ENCODE assay signal across 8 cellular contexts in the genomic region with DNA sequence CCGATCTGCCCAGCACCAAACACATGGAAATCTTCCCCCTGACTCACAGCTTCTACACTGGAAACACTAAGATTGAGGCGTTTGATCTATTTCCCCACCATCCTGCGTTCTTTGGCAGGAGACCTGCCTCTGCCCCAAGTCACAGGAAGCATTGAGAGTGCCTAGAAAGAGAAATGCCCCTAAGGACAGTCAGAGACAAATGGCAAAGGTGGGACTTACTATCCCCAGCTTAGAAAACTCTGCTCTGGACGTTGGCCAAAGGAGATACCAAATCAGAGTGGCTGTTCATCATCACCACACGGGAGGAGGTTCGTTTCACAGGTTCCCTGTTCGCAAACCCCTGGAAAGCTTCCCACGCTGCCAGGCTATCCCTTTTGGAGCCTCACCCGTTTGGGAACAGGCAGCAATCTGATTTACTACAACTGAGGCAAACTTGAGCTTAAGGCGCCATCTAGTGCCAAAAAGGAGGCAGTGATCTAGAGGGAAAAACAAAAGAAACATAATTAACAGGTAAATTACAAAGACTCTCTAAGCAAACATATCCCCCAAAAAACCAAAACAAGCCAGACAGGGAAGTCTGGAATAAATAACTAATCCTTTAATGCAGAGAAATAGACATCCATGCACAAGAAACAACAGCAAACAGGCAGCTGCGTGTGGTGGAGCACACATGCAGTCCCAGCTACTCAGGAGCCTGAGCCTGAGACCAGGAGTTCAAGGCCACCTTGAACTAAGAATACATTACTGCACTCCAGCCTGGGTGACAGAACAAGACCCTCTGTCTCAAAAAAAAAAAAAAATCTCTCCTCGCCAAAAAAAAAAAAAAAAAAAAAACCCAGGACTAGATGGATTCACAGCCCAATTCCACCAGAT. TPM values are rescaled to one million over a fixed set of nuclear protein-coding genes. Genes with fewer than 3 reads are reported as not detected.
DNase-seq lines count a peak whose midpoint lies in the region; ATAC-seq and TF ChIP-seq lines count a peak whose summit lies in the region.

No MANE protein-coding gene starts in this region.

- H3K27me3 ChIP-seq in AG04450 (ENCODE audit: control insufficient read depth, insufficient read depth, low read length): no peaks in the 10 kb centered on the region
- no peaks in the 10 kb centered on the region for H3K27me3 ChIP-seq in psoas muscle (ENCODE audit: insufficient read depth in 3 of 3, low read length in 2 of 3)

- no peaks in the 10 kb centered on the region for H3K36me3 ChIP-seq in psoas muscle (ENCODE audit: insufficient read depth in 1 of 2, low read depth in 1 of 2)

- DNase-seq in AG04450 (ENCODE audit: low read depth, low spot score) (peak; percentile 8), GM10266 (ENCODE audit: extremely low spot score) (no peak), NCI-H2227 treated with DMSO at 0.1 percent for 48 hours (lab: John Stamatoyannopoulos, UW) (peak; percentile 3), dedifferentiated amniotic fluid mesenchymal stem cell (ENCODE audit: extremely low spot score) (peak; percentile 35), psoas muscle (no peak), hippocampal formation (lab: John Stamatoyannopoulos, UW) (no peak), putamen (ENCODE audit: low spot score) (no peak)

- 23 to 33% (median 32%) methylated on average over 12 of the region's 12 CpGs for whole genome bisulfite sequencing in psoas muscle, 3 donors

- H3K27ac ChIP-seq in AG04450 (ENCODE audit: low read depth, low read length) (peak overlapping the region; percentile 2), psoas muscle (no peak overlapping the region)

- no peak for ATAC-seq in psoas muscle
- no peak for ATAC-seq in HG03196 (IDR thresholded peaks at IDR 0.05; ENCODE audit: unreplicated experiment)

- H3K4me1 ChIP-seq in psoas muscle: no peaks in the 10 kb centered on the region

- CTCF ChIA-PET in AG04450 (lab: Charles Lee): interaction anchor here (0.5 to 2.6 kb wide), 25 partner anchors 9 to 1768 kb away, joined by 3 to 64 read pairs (median 5); no protein-coding TSS in a partner anchor

- POLR2A ChIA-PET in AG04450 (lab: Yijun Ruan, JAX): no interaction called here

- no peak overlapping the region for H3K4me3 ChIP-seq in AG04450 (ENCODE audit: low read depth, low read length)
- no peak overlapping the region for H3K4me3 ChIP-seq in psoas muscle

- H3K9me3 ChIP-seq in AG04450 (ENCODE audit: control insufficient read depth, insufficient read depth, low read length) (peaks cover 4% of the 10 kb centered on the region), psoas muscle (no peaks in the 10 kb centered on the region)

- TF ChIP-seq CTCF in AG04450 (IDR thresholded peaks at IDR 0.05; ENCODE audit: low read depth, low read length) (peak; percentile 81), GM10266 (IDR thresholded peaks at IDR 0.05; ENCODE audit: control insufficient read depth, insufficient read depth, low read depth, missing control alignments) (peak; percentile 64), psoas muscle (IDR thresholded peaks at IDR 0.05) (peak; percentile 30)

- intact Hi-C loops in psoas muscle (cut with DNase I): no loop called here

RNA-seq across cellular contexts. Expression of a gene that starts 48.4 kb away (rescaled TPM):
- polyA plus RNA-seq in AG04450 (2011; rRNA removed) (146 and 177 TPM in 2 replicates), psoas muscle (10 to 100 TPM; 26.3 to 38.9 (median 26.7) TPM)
- polyA minus RNA-seq in AG04450 (2011; rRNA and poly(A)+ RNA removed): 95.0 and 105 TPM in 2 replicates
- total RNA-seq in psoas muscle: 10 to 100 TPM; 33.8 to 76.9 (median 53.3) TPM

Comparison
In these comparisons a context has a peak if more than half of its experiments do, and no peak if none do; other contexts are left out.
1. DNase-seq: peak in AG04450 (single experiment), NCI-H2227 treated with DMSO at 0.1 percent for 48 hours (single experiment) and dedifferentiated amniotic fluid mesenchymal stem cell (single experiment); none in GM10266 (single experiment), psoas muscle (0 of 2), hippocampal formation (0 of 2) and putamen (single experiment).
2. CTCF ChIP-seq: peak in every context shown above with its lines; median percentile 81 in AG04450; 64 in GM10266; 30 in psoas muscle.